In genomic region chr1:27523666-27524020, GRCh38 we compare ENCODE assay signal across 11 cellular contexts. TPM values are rescaled to one million over a fixed set of nuclear protein-coding genes. Genes with fewer than 3 reads are reported as not detected.
DNase-seq lines count a peak whose midpoint lies in the region; ATAC-seq and TF ChIP-seq lines count a peak whose summit lies in the region.
"Had no signal": no experiment of that assay in that cellular context is flagged by ENCODE, and none has a peak within 500 bp of the region (broad histone marks: within the 10 kb centered on the region; RNA-seq: fewer than 3 reads in every experiment).

No MANE protein-coding gene starts in this region.

- peak overlapping the region; percentile 90 for H3K4me3 Mint-ChIP-seq in CD8-positive, alpha-beta T cell

- H3K36me3 Mint-ChIP-seq in CD8-positive, alpha-beta T cell, result peaks cover 7% of the 10 kb centered on the region

- no peaks in the 10 kb centered on the region for H3K9me3 ChIP-seq in CD8-positive, alpha-beta T cell (ENCODE audit: low read length)
- no peaks in the 10 kb centered on the region for H3K9me3 ChIP-seq in RWPE2 (ENCODE audit: severe bottlenecking)
- H3K9me3 ChIP-seq in effector memory CD4-positive, alpha-beta T cell (ENCODE audit: control insufficient read depth, low read length), result no peaks in the 10 kb centered on the region
- no peaks in the 10 kb centered on the region for H3K9me3 ChIP-seq in prostate gland

- H3K27ac ChIP-seq in CD8-positive, alpha-beta T cell (ENCODE audit: low read depth, low read length), result peak overlapping the region; percentile 78
- peak overlapping the region; percentile 77 for H3K27ac ChIP-seq in RWPE2 (ENCODE audit: poor library complexity, severe bottlenecking)
- peak overlapping the region; percentile 77 for H3K27ac ChIP-seq in effector memory CD4-positive, alpha-beta T cell (ENCODE audit: insufficient read depth, low read length, poor library complexity, severe bottlenecking)
- H3K27ac ChIP-seq in prostate gland, result peak overlapping the region; percentile 74 to 78

- TF ChIP-seq POLR2A in prostate gland (IDR thresholded peaks at IDR 0.05), result no peak

- H3K4me1 Mint-ChIP-seq in CD8-positive, alpha-beta T cell (ENCODE audit: low read depth), result peaks cover 76% of the 10 kb centered on the region

- no peak for ATAC-seq in CD8-positive, alpha-beta T cell
- ATAC-seq in RWPE2 (ENCODE audit: low read depth) (no peak), HG02623 (IDR thresholded peaks at IDR 0.05; ENCODE audit: unreplicated experiment) (no peak), GM18861 (IDR thresholded peaks at IDR 0.05; ENCODE audit: unreplicated experiment) (no peak)
- ATAC-seq: esophagus mucosa had no signal

- 36% methylated on average over 5 of the region's 5 CpGs for WGBS in prostate gland

- DNase-seq in CD8-positive, alpha-beta T cell, result no peak
- DNase-seq in RWPE2 (ENCODE audit: low spot score) (no peak), prostate gland (ENCODE audit: low spot score) (no peak), DMS53 (lab: John Stamatoyannopoulos, UW) (no peak), SHP77 (lab: John Stamatoyannopoulos, UW) (no peak)
- no peak for DNase-seq in effector memory CD4-positive, alpha-beta T cell
- DNase-seq: activated gamma-delta T cell, SW 1271 had no signal

- H3K27me3 ChIP-seq in CD8-positive, alpha-beta T cell (ENCODE audit: insufficient read depth, low read length), result no peaks in the 10 kb centered on the region
- H3K27me3 ChIP-seq in RWPE2 (ENCODE audit: insufficient read depth, poor library complexity, severe bottlenecking), result no peaks in the 10 kb centered on the region
- H3K27me3 ChIP-seq in effector memory CD4-positive, alpha-beta T cell (replicated peaks; ENCODE audit: control insufficient read depth, insufficient read depth, low read length, poor library complexity, severe bottlenecking), result no peaks in the 10 kb centered on the region
- no peaks in the 10 kb centered on the region for H3K27me3 ChIP-seq in prostate gland (replicated peaks; ENCODE audit: insufficient read depth)

- H3K36me3 ChIP-seq in CD8-positive, alpha-beta T cell (ENCODE audit: insufficient read depth, low read length), result no peaks in the 10 kb centered on the region
- no peaks in the 10 kb centered on the region for H3K36me3 ChIP-seq in RWPE2 (ENCODE audit: low read depth)
- no peaks in the 10 kb centered on the region for H3K36me3 ChIP-seq in effector memory CD4-positive, alpha-beta T cell (ENCODE audit: control insufficient read depth, insufficient read depth, low read length)
- H3K36me3 ChIP-seq in prostate gland, result no peaks in the 10 kb centered on the region

- no peak for TF ChIP-seq CTCF in CD8-positive, alpha-beta T cell (IDR thresholded peaks at IDR 0.05)
- TF ChIP-seq CTCF in RWPE2 (IDR thresholded peaks at IDR 0.05; ENCODE audit: poor library complexity, severe bottlenecking) (no peak), prostate gland (IDR thresholded peaks at IDR 0.05) (no peak)

- H3K27me3 Mint-ChIP-seq in CD8-positive, alpha-beta T cell (ENCODE audit: low read depth), result no peaks in the 10 kb centered on the region

- peaks cover 72% of the 10 kb centered on the region for H3K4me1 ChIP-seq in CD8-positive, alpha-beta T cell (ENCODE audit: insufficient read depth, low read length)
- peaks cover 47% of the 10 kb centered on the region for H3K4me1 ChIP-seq in RWPE2 (ENCODE audit: insufficient read depth, poor library complexity, severe bottlenecking)
- H3K4me1 ChIP-seq in effector memory CD4-positive, alpha-beta T cell (ENCODE audit: control insufficient read depth, insufficient read depth, low read length, poor library complexity, severe bottlenecking), result peaks cover 66% of the 10 kb centered on the region
- peaks cover 47% of the 10 kb centered on the region for H3K4me1 ChIP-seq in prostate gland (replicated peaks)

- intact Hi-C loops in CD8-positive, alpha-beta T cell (cut with DNase I, micrococcal nuclease), result loop anchor here (1.0 to 5.0 kb wide), 6 partner anchors 33 to 139 kb away; partner anchors contain the start of gene WASF2 (in 1 of the 2)
- intact Hi-C loops in prostate gland (cut with DNase I), result no loop called here

- peak overlapping the region; percentile 99 for H3K27ac Mint-ChIP-seq in CD8-positive, alpha-beta T cell

- POLR2A ChIA-PET in CD8-positive, alpha-beta T cell (lab: Charles Lee), result interaction anchor here (0.8 to 2.3 kb wide), 7 partner anchors 12 to 139 kb away, joined by 3 to 10 read pairs (median 3); partner anchors contain the start of gene WASF2

- peak overlapping the region; percentile 75 for H3K4me3 ChIP-seq in CD8-positive, alpha-beta T cell (ENCODE audit: low read depth, low read length)
- H3K4me3 ChIP-seq in RWPE2 (ENCODE audit: severe bottlenecking) (no peak overlapping the region), prostate gland (no peak overlapping the region)
- peak overlapping the region; percentile 69 for H3K4me3 ChIP-seq in effector memory CD4-positive, alpha-beta T cell (ENCODE audit: insufficient read depth, low read depth, low read length, poor library complexity, severe bottlenecking)

- no peaks in the 10 kb centered on the region for H3K9me3 Mint-ChIP-seq in CD8-positive, alpha-beta T cell

- CTCF ChIA-PET in CD8-positive, alpha-beta T cell (lab: Charles Lee), result interaction anchor here (0.7 to 5.3 kb wide), 15 partner anchors 13 to 651 kb away, joined by 3 to 46 read pairs (median 4); partner anchors contain the start of genes AHDC1 and WASF2

RNA-seq across cellular contexts. Expression of gene WASF2, which starts 33.7 kb away (rescaled TPM):
- total RNA-seq in CD8-positive, alpha-beta T cell, result 10 to 100 TPM; 91.6 to 95.0 TPM
- total RNA-seq in prostate gland, result 10 to 100 TPM; 42.0 to 63.6 TPM

Comparison
In these comparisons a context has a peak if more than half of its experiments do, and no peak if none do; other contexts are left out.
1. H3K4me3 ChIP-seq: peak in CD8-positive, alpha-beta T cell (single experiment) and effector memory CD4-positive, alpha-beta T cell (single experiment); none in RWPE2 (single experiment) and prostate gland (0 of 2).
2. Peak in every context shown above with its lines, with median percentiles within 50 percentile points of each other: H3K27ac ChIP-seq.